In genomic region chr6:157385482-157385881, GRCh38 we compare ENCODE assay signal across 23 cellular contexts. TPM values are rescaled to one million over a fixed set of nuclear protein-coding genes. Genes with fewer than 3 reads are reported as not detected.
A peak's percentile ranks its signal among the peaks of the same experiment; 100 is the strongest.
DNase-seq lines count a peak whose midpoint lies in the region; ATAC-seq lines count a peak whose summit lies in the region.
"Had no signal": no experiment of that assay in that cellular context is flagged by ENCODE, and none has a peak within 500 bp of the region (broad histone marks: within the 10 kb centered on the region; RNA-seq: fewer than 3 reads in every experiment).

No MANE protein-coding gene starts in this region.

- peaks cover 14% of the 10 kb centered on the region for H3K4me1 Mint-ChIP-seq in activated T-helper 17 cell treated with anti-CD3 and anti-CD28 coated beads, Interleukin-2, amount 50 U/mL, for 72 hours
- H3K4me1 Mint-ChIP-seq in stimulated activated memory B cell treated with anti-CD40 and anti-IgM and Interleukin-4, amounts not matched to agents 10 μg/mL and 1 μg/mL and 100 μg/mL, for 72 hours, result peaks cover 44% of the 10 kb centered on the region

- intact Hi-C loops in Right ventricle myocardium superior (cut with DNase I), result loop anchor here (10.0 kb wide), 1 partner anchor 279 kb away; no protein-coding TSS in a partner anchor

- H3F3A ChIP-seq in GM23248 (ENCODE audit: insufficient read depth), result no peaks in the 10 kb centered on the region

- H3K79me2 ChIP-seq in GM23248 (ENCODE audit: insufficient read depth), result peaks cover 14% of the 10 kb centered on the region; the same call in 1 of the 2 replicates

- no peak overlapping the region for H2AFZ ChIP-seq in GM23248

- no peak overlapping the region for H3K4me2 ChIP-seq in GM23248 (ENCODE audit: unreplicated experiment)

- peak; percentile 52 to 66 for ATAC-seq in activated naive CD4-positive, alpha-beta T cell treated with anti-CD3 and anti-CD28 coated beads, Interleukin-2, amount 50 U/mL, for 72 hours
- peak; percentile 25 for ATAC-seq in activated T-helper 17 cell treated with anti-CD3 and anti-CD28 coated beads, Interleukin-2, amount 50 U/mL, for 72 hours (replicated peaks)
- ATAC-seq in stimulated activated memory B cell treated with anti-CD40 and anti-IgM and Interleukin-4, amounts not matched to agents 10 μg/mL and 1 μg/mL and 100 μg/mL, for 72 hours, result no peak
- no peak for ATAC-seq in Right ventricle myocardium superior (ENCODE audit: poor library complexity)
- ATAC-seq: left lung had no signal

- no peak overlapping the region for H3K4me3 Mint-ChIP-seq in activated T-helper 17 cell treated with anti-CD3 and anti-CD28 coated beads, Interleukin-2, amount 50 U/mL, for 72 hours
- peak overlapping the region; percentile 19 for H3K4me3 Mint-ChIP-seq in stimulated activated memory B cell treated with anti-CD40 and anti-IgM and Interleukin-4, amounts not matched to agents 10 μg/mL and 1 μg/mL and 100 μg/mL, for 72 hours
- H3K4me3 Mint-ChIP-seq: endodermal cell; HFFc6; stimulated activated naive CD8-positive, alpha-beta T cell treated with anti-CD3 and anti-CD28 coated beads, Interleukin-15, Interleukin-2, amounts not matched to agents 100 ng/mL and 50 ng/mL, for 24 hours had no signal

- H3K36me3 ChIP-seq in GM23248 (ENCODE audit: low read depth), result no peaks in the 10 kb centered on the region
- H3K36me3 ChIP-seq: left lung, tibial artery had no signal

- no peaks in the 10 kb centered on the region for H3K9me2 ChIP-seq in GM23248 (ENCODE audit: insufficient read depth)

- H3K4me3 ChIP-seq in Jurkat, Clone E6-1 (ENCODE audit: low read length), result no peak overlapping the region
- H3K4me3 ChIP-seq in GM23248, result no peak overlapping the region
- H3K4me3 ChIP-seq: left lung, tibial artery had no signal

- peaks cover 4% of the 10 kb centered on the region for H3K27me3 Mint-ChIP-seq in activated T-helper 17 cell treated with anti-CD3 and anti-CD28 coated beads, Interleukin-2, amount 50 U/mL, for 72 hours
- H3K27me3 Mint-ChIP-seq in stimulated activated memory B cell treated with anti-CD40 and anti-IgM and Interleukin-4, amounts not matched to agents 10 μg/mL and 1 μg/mL and 100 μg/mL, for 72 hours, result no peaks in the 10 kb centered on the region
- H3K27me3 Mint-ChIP-seq: IgD-negative memory B cell had no signal

- in situ Hi-C loops in GM23248 (cut with MboI), result no loop called here

- peaks cover 15 to 42% of the 10 kb centered on the region in 2 donors for H3K36me3 Mint-ChIP-seq in activated naive CD4-positive, alpha-beta T cell treated with anti-CD3 and anti-CD28 coated beads, Interleukin-2, amount 50 U/mL, for 72 hours
- H3K36me3 Mint-ChIP-seq in activated T-helper 17 cell treated with anti-CD3 and anti-CD28 coated beads, Interleukin-2, amount 50 U/mL, for 72 hours (ENCODE audit: low read depth), result no peaks in the 10 kb centered on the region
- peaks cover 57% of the 10 kb centered on the region for H3K36me3 Mint-ChIP-seq in stimulated activated memory B cell treated with anti-CD40 and anti-IgM and Interleukin-4, amounts not matched to agents 10 μg/mL and 1 μg/mL and 100 μg/mL, for 72 hours

- H4K20me1 ChIP-seq in GM23248 (ENCODE audit: insufficient read depth), result no peaks in the 10 kb centered on the region

- H3K27ac ChIP-seq in GM23248, result no peak overlapping the region
- H3K27ac ChIP-seq: left lung, tibial artery had no signal

- H3K9me3 Mint-ChIP-seq in activated naive CD4-positive, alpha-beta T cell treated with anti-CD3 and anti-CD28 coated beads, Interleukin-2, amount 50 U/mL, for 72 hours, result peaks cover 6 to 7% of the 10 kb centered on the region in 2 donors
- no peaks in the 10 kb centered on the region for H3K9me3 Mint-ChIP-seq in activated T-helper 17 cell treated with anti-CD3 and anti-CD28 coated beads, Interleukin-2, amount 50 U/mL, for 72 hours
- H3K9me3 Mint-ChIP-seq in stimulated activated memory B cell treated with anti-CD40 and anti-IgM and Interleukin-4, amounts not matched to agents 10 μg/mL and 1 μg/mL and 100 μg/mL, for 72 hours, result peaks cover 9% of the 10 kb centered on the region

- H3K27ac Mint-ChIP-seq in activated naive CD4-positive, alpha-beta T cell treated with anti-CD3 and anti-CD28 coated beads, Interleukin-2, amount 50 U/mL, for 72 hours, result no peak overlapping the region
- H3K27ac Mint-ChIP-seq in activated T-helper 17 cell treated with anti-CD3 and anti-CD28 coated beads, Interleukin-2, amount 50 U/mL, for 72 hours, result peak overlapping the region; percentile 12
- no peak overlapping the region for H3K27ac Mint-ChIP-seq in stimulated activated memory B cell treated with anti-CD40 and anti-IgM and Interleukin-4, amounts not matched to agents 10 μg/mL and 1 μg/mL and 100 μg/mL, for 72 hours
- H3K27ac Mint-ChIP-seq: endodermal cell; HFFc6; IgD-negative memory B cell; naive B cell; stimulated activated naive CD8-positive, alpha-beta T cell treated with anti-CD3 and anti-CD28 coated beads, Interleukin-15, Interleukin-2, amounts not matched to agents 100 ng/mL and 50 ng/mL, for 24 hours had no signal

- H3K9ac ChIP-seq in GM23248, result no peak overlapping the region

- peak in 1 of 2 donors; percentile 48 for DNase-seq in activated naive CD4-positive, alpha-beta T cell treated with anti-CD3 and anti-CD28 coated beads, Interleukin-2, amount 50 U/mL, for 72 hours (ENCODE audit: low spot score in 2 of 2)
- no peak for DNase-seq in activated naive CD4-positive, alpha-beta T cell treated with anti-CD3 and anti-CD28 coated beads, Interleukin-2, amount 50 U/mL, for 16 hours
- DNase-seq in Jurkat, Clone E6-1 (ENCODE audit: low read depth, low spot score), result peak; percentile 54
- no peak for DNase-seq in activated CD8-positive, alpha-beta memory T cell treated with anti-CD3 and anti-CD28 coated beads for 24 hours
- DNase-seq in Right ventricle myocardium superior (no peak), GM23248 (no peak)
- DNase-seq: activated gamma-delta T cell treated with Interleukin-2 at 50 U/mL for 16 hours, amygdala, C1 segment of cervical spinal cord, Calu3, cortex of kidney, endodermal cell, HFFc6, hypothalamus, left lung, naive B cell, NCI-H1417 treated with DMSO at 0.1 percent for 48 hours, SHP77, tibial artery had no signal

- peaks cover 6% of the 10 kb centered on the region for H3K9me3 ChIP-seq in GM23248 (ENCODE audit: low read depth)

- no peaks in the 10 kb centered on the region for H3K4me1 ChIP-seq in GM23248 (ENCODE audit: insufficient read depth)

- H3K27me3 ChIP-seq in GM23248 (replicated peaks; ENCODE audit: insufficient read depth), result no peaks in the 10 kb centered on the region
- H3K27me3 ChIP-seq: left lung, tibial artery had no signal

- WGBS in GM23248 (ENCODE audit: low coverage in 1 of 2, low lambda C conversion rate in 2 of 2, missing lambda C conversion rate in 2 of 2), 2 experiments, result 67 to 70% methylated on average over 2 of the region's 2 CpGs

RNA-seq across cellular contexts. Expression of gene ZDHHC14, which starts 4.5 kb away (rescaled TPM):
- total RNA-seq in activated naive CD4-positive, alpha-beta T cell treated with anti-CD3 and anti-CD28 coated beads, Interleukin-2, amount 50 U/mL, for 72 hours, result 1 to 10 TPM in 1 of 2 donors, under 1 TPM in 1; 0.91 to 3.7 TPM
- 4.1 TPM for polyA plus RNA-seq in Jurkat, Clone E6-1 (2012; ENCODE audit: insufficient read depth, insufficient read length)
- 1 to 10 TPM; 2.1 to 2.2 TPM for total RNA-seq in activated T-helper 17 cell treated with anti-CD3 and anti-CD28 coated beads, Interleukin-2, amount 50 U/mL, for 72 hours
- total RNA-seq in Right ventricle myocardium superior, result 9.4 TPM
- 4.5 and 5.3 TPM in 2 replicates for total RNA-seq in GM23248 (2014; rRNA removed; shearing (Covaris generic))
- polyA plus RNA-seq in GM23248 (2016; fragmentation: Nextera tagmentation; extraction: Ambion mirVana), result 0.94 and 1.4 TPM in 2 replicates

Comparison
In these comparisons a context has a peak if more than half of its experiments do, and no peak if none do; other contexts are left out.
1. ATAC-seq: peak in activated naive CD4-positive, alpha-beta T cell treated with anti-CD3 and anti-CD28 coated beads, Interleukin-2, amount 50 U/mL, for 72 hours (2 of 2) and activated T-helper 17 cell treated with anti-CD3 and anti-CD28 coated beads, Interleukin-2, amount 50 U/mL, for 72 hours (single experiment); none in stimulated activated memory B cell treated with anti-CD40 and anti-IgM and Interleukin-4, amounts not matched to agents 10 μg/mL and 1 μg/mL and 100 μg/mL, for 72 hours (single experiment) and Right ventricle myocardium superior (single experiment).